1 cellular context compared by ENCODE assay signal in the genomic region with DNA sequence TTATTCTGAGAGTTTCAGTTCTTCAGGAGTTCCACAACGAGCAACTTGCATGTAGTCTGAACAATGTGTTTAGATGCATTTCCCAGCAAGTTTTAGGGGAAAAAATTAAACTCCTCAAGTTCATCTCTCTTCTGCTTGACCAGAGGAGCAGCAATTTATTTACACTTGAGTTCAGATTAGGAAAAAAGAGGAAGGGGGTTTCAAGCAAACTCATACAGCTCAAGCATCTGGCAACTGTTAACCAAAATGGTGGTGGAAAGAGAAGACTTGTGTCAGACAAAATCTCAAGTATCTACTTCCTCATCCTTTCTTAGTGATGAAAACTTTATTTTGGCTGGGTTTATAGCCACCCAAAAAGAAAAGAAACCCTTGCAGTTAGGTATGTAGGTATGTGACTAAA.
TF ChIP-seq lines count a peak whose summit lies in the region.

No MANE protein-coding gene starts in this region.

TF ChIP-seq in HepG2, 621 proteins besides CTCF, POLR2A, EP300 and RAD21 (continued from another document):
- TF ChIP-seq ZFYVE20 (CRISPR knock-in tag; IDR thresholded peaks at IDR 0.05; ENCODE audit: borderline replicate concordance, low read depth), result no peak
